Comparison of ENCODE assay signal across 1 cellular context in the genomic region with DNA sequence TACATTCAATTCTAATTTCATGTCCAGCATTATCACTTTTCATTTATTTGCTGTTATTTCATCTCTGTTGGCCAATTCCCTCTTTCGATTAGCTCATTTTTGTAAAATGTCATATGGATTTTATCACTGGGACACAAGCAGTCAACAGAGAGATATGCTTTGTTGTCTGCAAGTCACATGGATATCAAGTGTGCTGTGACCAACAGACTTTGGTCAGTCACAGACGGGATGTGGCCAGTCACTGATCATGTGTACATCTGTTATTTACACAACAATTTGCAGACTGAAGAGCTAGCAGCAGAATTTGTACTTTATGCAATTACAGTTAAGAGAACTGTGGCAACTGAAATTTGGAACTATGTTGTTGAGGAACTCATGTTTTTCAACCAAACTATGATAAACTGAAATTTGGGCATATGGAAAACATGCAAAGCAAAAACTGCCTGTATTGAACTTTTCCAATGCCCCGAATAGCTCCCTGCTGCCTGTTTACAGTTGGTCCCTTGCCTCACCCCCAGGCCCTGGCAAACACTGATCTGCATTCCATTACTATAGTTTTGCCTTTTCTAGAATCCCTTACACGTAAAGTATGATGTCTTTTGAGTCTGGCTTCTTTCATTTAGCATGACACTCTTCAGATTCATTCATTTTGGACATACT.
TF ChIP-seq lines count a peak whose summit lies in the region.

No MANE protein-coding gene starts in this region.

TF ChIP-seq in HepG2, 621 proteins besides CTCF, POLR2A, EP300 and RAD21 (continued from another document and continues in another):
- TF ChIP-seq TIGD3 (CRISPR knock-in tag; IDR thresholded peaks at IDR 0.05; ENCODE audit: borderline replicate concordance): no peak
- TF ChIP-seq ZBTB33 (CRISPR knock-in tag; IDR thresholded peaks at IDR 0.05): no peak
- TF ChIP-seq ZNF205 (CRISPR knock-in tag; IDR thresholded peaks at IDR 0.05): no peak
- TF ChIP-seq ZNF879 (CRISPR knock-in tag; IDR thresholded peaks at IDR 0.05): no peak
- TF ChIP-seq ZNF704 (CRISPR knock-in tag; IDR thresholded peaks at IDR 0.05; ENCODE audit: borderline replicate concordance): no peak
- TF ChIP-seq SIN3B (IDR thresholded peaks at IDR 0.05; ENCODE audit: low read length): no peak
- TF ChIP-seq ZBTB7B (CRISPR knock-in tag; IDR thresholded peaks at IDR 0.05): no peak
- no peak for TF ChIP-seq JUNB (CRISPR knock-in tag; IDR thresholded peaks at IDR 0.05; ENCODE audit: borderline replicate concordance)
- no peak for TF ChIP-seq TP53 (CRISPR knock-in tag; conservative IDR thresholded peaks at IDR 0.05)
- no peak for TF ChIP-seq ZNF224 (CRISPR knock-in tag; IDR thresholded peaks at IDR 0.05)
- no peak for TF ChIP-seq FOXJ3 (CRISPR knock-in tag; IDR thresholded peaks at IDR 0.05; ENCODE audit: borderline replicate concordance)
- no peak for TF ChIP-seq PBX3 (CRISPR knock-in tag; IDR thresholded peaks at IDR 0.05; ENCODE audit: borderline replicate concordance)
- TF ChIP-seq, protein P1, sequence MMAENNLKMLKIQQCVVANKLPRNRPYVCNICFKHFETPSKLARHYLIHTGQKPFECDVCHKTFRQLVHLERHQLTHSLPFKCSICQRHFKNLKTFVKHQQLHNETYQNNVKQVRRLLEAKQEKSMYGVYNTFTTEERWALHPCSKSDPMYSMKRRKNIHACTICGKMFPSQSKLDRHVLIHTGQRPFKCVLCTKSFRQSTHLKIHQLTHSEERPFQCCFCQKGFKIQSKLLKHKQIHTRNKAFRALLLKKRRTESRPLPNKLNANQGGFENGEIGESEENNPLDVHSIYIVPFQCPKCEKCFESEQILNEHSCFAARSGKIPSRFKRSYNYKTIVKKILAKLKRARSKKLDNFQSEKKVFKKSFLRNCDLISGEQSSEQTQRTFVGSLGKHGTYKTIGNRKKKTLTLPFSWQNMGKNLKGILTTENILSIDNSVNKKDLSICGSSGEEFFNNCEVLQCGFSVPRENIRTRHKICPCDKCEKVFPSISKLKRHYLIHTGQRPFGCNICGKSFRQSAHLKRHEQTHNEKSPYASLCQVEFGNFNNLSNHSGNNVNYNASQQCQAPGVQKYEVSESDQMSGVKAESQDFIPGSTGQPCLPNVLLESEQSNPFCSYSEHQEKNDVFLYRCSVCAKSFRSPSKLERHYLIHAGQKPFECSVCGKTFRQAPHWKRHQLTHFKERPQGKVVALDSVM (CRISPR knock-in tag; IDR thresholded peaks at IDR 0.05): no peak
- TF ChIP-seq ZIK1 (CRISPR knock-in tag; IDR thresholded peaks at IDR 0.05; ENCODE audit: borderline replicate concordance, low read depth): no peak
- TF ChIP-seq TFE3 (CRISPR knock-in tag; IDR thresholded peaks at IDR 0.05): peak; percentile 98
- no peak for TF ChIP-seq PAX8 (CRISPR knock-in tag; IDR thresholded peaks at IDR 0.05; ENCODE audit: borderline replicate concordance)
- TF ChIP-seq ZNF207 (IDR thresholded peaks at IDR 0.05; ENCODE audit: borderline replicate concordance): no peak
- TF ChIP-seq FIP1L1 (IDR thresholded peaks at IDR 0.05; ENCODE audit: borderline replicate concordance, insufficient read depth, low read depth, low read length): no peak
- TF ChIP-seq ZNF317 (CRISPR knock-in tag; IDR thresholded peaks at IDR 0.05): peak; percentile 96
- TF ChIP-seq ZNF891 (CRISPR knock-in tag; IDR thresholded peaks at IDR 0.05): no peak
- TF ChIP-seq CBFB (CRISPR knock-in tag; IDR thresholded peaks at IDR 0.05): no peak
- TF ChIP-seq MLX (CRISPR knock-in tag; IDR thresholded peaks at IDR 0.05): peak; percentile 99
- no peak for TF ChIP-seq TMF1 (CRISPR knock-in tag; IDR thresholded peaks at IDR 0.05; ENCODE audit: low read depth)
- peak; percentile 60; the same call in 1 of the 2 replicates for TF ChIP-seq CEBPB (IDR thresholded peaks at IDR 0.05; ENCODE audit: borderline replicate concordance, low read depth, low read length)
- TF ChIP-seq TEAD2 (CRISPR knock-in tag; IDR thresholded peaks at IDR 0.05): no peak
- TF ChIP-seq AKAP8 (CRISPR knock-in tag; IDR thresholded peaks at IDR 0.05): no peak
- no peak for TF ChIP-seq ZSCAN29 (CRISPR knock-in tag; conservative IDR thresholded peaks at IDR 0.05)
- TF ChIP-seq MLLT10 (CRISPR knock-in tag; IDR thresholded peaks at IDR 0.05): no peak
- TF ChIP-seq ZNF605 (CRISPR knock-in tag; IDR thresholded peaks at IDR 0.05): no peak
- TF ChIP-seq MIER3 (CRISPR knock-in tag; IDR thresholded peaks at IDR 0.05; ENCODE audit: borderline replicate concordance): peak; percentile 71; the same call in 1 of the 2 replicates
- peak; percentile 97 for TF ChIP-seq FOXA3 (CRISPR knock-in tag; IDR thresholded peaks at IDR 0.05)
- peak; percentile 88 for TF ChIP-seq FOXK1 (CRISPR knock-in tag; IDR thresholded peaks at IDR 0.05; ENCODE audit: borderline replicate concordance, low read depth)
- TF ChIP-seq ZFP36L1 (CRISPR knock-in tag; IDR thresholded peaks at IDR 0.05): peak; percentile 62; the same call in 1 of the 2 replicates
- no peak for TF ChIP-seq ZFY (CRISPR knock-in tag; IDR thresholded peaks at IDR 0.05)
- no peak for TF ChIP-seq KLF6 (CRISPR knock-in tag; IDR thresholded peaks at IDR 0.05)
- no peak for TF ChIP-seq DMAP1 (CRISPR knock-in tag; IDR thresholded peaks at IDR 0.05)
- TF ChIP-seq POLR2G (IDR thresholded peaks at IDR 0.05; ENCODE audit: low read depth, low read length): no peak
- no peak for TF ChIP-seq ZBTB37 (CRISPR knock-in tag; IDR thresholded peaks at IDR 0.05)
- TF ChIP-seq MYNN (CRISPR knock-in tag; IDR thresholded peaks at IDR 0.05; ENCODE audit: low read depth): no peak
- TF ChIP-seq ZNF790 (CRISPR knock-in tag; IDR thresholded peaks at IDR 0.05; ENCODE audit: borderline replicate concordance): no peak
- peak; percentile 57; the same call in 1 of the 2 replicates for TF ChIP-seq ELF3 (CRISPR knock-in tag; IDR thresholded peaks at IDR 0.05)
- TF ChIP-seq XRCC5 (optimal IDR thresholded peaks at IDR 0.05; ENCODE audit: low read length): peak; percentile 22
- no peak for TF ChIP-seq ZNF275 (CRISPR knock-in tag; IDR thresholded peaks at IDR 0.05; ENCODE audit: borderline replicate concordance)
- TF ChIP-seq FOSL1 (CRISPR knock-in tag; IDR thresholded peaks at IDR 0.05; ENCODE audit: borderline replicate concordance): no peak
- TF ChIP-seq ZNF709 (CRISPR knock-in tag; IDR thresholded peaks at IDR 0.05): peak; percentile 37; the same call in 1 of the 2 replicates
- TF ChIP-seq FUBP1 (CRISPR knock-in tag; IDR thresholded peaks at IDR 0.05; ENCODE audit: borderline replicate concordance): no peak
- no peak for TF ChIP-seq ZSCAN31 (CRISPR knock-in tag; IDR thresholded peaks at IDR 0.05; ENCODE audit: low read depth)
